8 cellular contexts compared by ENCODE assay signal in the genomic region with DNA sequence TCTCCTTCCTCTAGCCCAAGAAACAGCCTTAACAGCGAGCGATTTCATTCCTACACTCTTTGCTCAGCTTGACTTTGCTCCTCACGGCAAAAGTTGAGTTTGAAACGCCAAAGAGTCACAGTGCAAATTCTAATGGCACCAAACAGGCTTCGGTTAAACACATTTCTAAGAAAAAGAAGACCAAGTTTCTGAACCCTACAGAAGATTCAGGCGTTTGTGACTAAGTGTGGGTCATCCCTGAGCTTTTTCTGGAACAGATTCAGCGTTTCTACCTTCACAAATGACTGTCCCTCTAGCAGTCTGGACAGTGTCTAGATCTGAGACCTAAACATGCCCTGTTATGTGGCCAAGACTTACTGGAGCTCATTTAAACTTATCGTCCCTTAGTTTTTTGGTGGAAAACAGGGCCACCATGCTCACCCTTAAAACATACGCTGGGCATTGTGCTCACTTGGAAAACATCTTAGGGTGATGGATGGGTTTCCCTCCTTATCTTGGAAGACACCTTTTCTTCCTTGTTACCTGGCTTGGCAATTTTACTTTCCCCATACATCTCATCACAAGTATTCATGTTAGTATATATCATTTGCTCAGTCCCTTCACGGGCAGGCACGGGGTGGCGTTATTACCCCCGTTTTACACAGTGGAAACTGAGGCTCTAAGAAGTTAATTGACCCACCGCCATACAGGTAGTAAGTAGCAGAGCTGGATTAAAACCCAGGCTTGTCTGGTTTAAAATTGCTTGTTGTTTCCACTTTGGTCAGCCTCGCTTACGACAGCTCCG. TPM values are rescaled to one million over a fixed set of nuclear protein-coding genes. Genes with fewer than 3 reads are reported as not detected.
DNase-seq lines count a peak whose midpoint lies in the region; ATAC-seq and TF ChIP-seq lines count a peak whose summit lies in the region.

No MANE protein-coding gene starts in this region.

- no peaks in the 10 kb centered on the region for H3K9me3 Mint-ChIP-seq in CD4-positive, alpha-beta T cell
- peaks cover 0 to 1% (median 0%) of the 10 kb centered on the region in 11 donors for H3K9me3 Mint-ChIP-seq in naive thymus-derived CD4-positive, alpha-beta T cell

- H3K9me3 ChIP-seq in CD4-positive, alpha-beta T cell (ENCODE audit: control insufficient read depth, low read length): no peaks in the 10 kb centered on the region
- H3K9me3 ChIP-seq in OCI-LY1 (ENCODE audit: low read length): no peaks in the 10 kb centered on the region
- H3K9me3 ChIP-seq in ectodermal cell (ENCODE audit: control insufficient read depth, low read length): no peaks in the 10 kb centered on the region
- no peaks in the 10 kb centered on the region for H3K9me3 ChIP-seq in naive thymus-derived CD4-positive, alpha-beta T cell (ENCODE audit: control insufficient read depth in 2 of 3, low read length in 3 of 3)

- peaks cover 21% of the 10 kb centered on the region for H3K27me3 ChIP-seq in CD4-positive, alpha-beta T cell (ENCODE audit: control insufficient read depth, insufficient read depth, low read length)
- peaks cover 7% of the 10 kb centered on the region; the same call in 1 of the 2 replicates for H3K27me3 ChIP-seq in OCI-LY1 (ENCODE audit: insufficient read depth, low read length)
- H3K27me3 ChIP-seq in ectodermal cell (ENCODE audit: control insufficient read depth, insufficient read depth, low read length, poor library complexity, severe bottlenecking): no peaks in the 10 kb centered on the region
- peaks cover 0 to 7% of the 10 kb centered on the region in 2 donors for H3K27me3 ChIP-seq in naive thymus-derived CD4-positive, alpha-beta T cell (ENCODE audit: control insufficient read depth in 2 of 2, insufficient read depth in 2 of 2, low read length in 2 of 2)

- no peaks in the 10 kb centered on the region for H3K36me3 Mint-ChIP-seq in CD4-positive, alpha-beta T cell (ENCODE audit: low read depth)
- no peaks in the 10 kb centered on the region for H3K36me3 Mint-ChIP-seq in naive thymus-derived CD4-positive, alpha-beta T cell

- peak overlapping the region; percentile 93 for H3K4me3 Mint-ChIP-seq in CD4-positive, alpha-beta T cell
- H3K4me3 Mint-ChIP-seq in naive thymus-derived CD4-positive, alpha-beta T cell: peak overlapping the region; percentile 70 to 94 (median 88)

- no peak overlapping the region for H3K27ac ChIP-seq in CD4-positive, alpha-beta T cell (ENCODE audit: low read depth, low read length)
- H3K27ac ChIP-seq in OCI-LY1 (ENCODE audit: low read depth, low read length, poor library complexity, severe bottlenecking) (no peak overlapping the region), ectodermal cell (ENCODE audit: insufficient read depth, low read depth, low read length, poor library complexity, severe bottlenecking) (no peak overlapping the region)
- H3K27ac ChIP-seq in naive thymus-derived CD4-positive, alpha-beta T cell (ENCODE audit: low read depth, low read length): peak overlapping the region; percentile 67

- peak overlapping the region; percentile 71; the same call in 1 of the 2 replicates for H2AFZ ChIP-seq in OCI-LY1 (ENCODE audit: low read length)

- CTCF ChIA-PET in CD4-positive, alpha-beta T cell (lab: Charles Lee): interaction anchor here (1.1 kb wide), 1 partner anchor 88 kb away, joined by 5 read pairs; no protein-coding TSS in a partner anchor
- CTCF ChIA-PET in naive thymus-derived CD4-positive, alpha-beta T cell (lab: Charles Lee): interaction anchor here (1.0 kb wide), 1 partner anchor 110 kb away, joined by 3 read pairs; no protein-coding TSS in a partner anchor

- no peak for DNase-seq in CD4-positive, alpha-beta T cell
- DNase-seq in naive thymus-derived CD4-positive, alpha-beta T cell: peak in 1 of 9 donors; percentile 6
- DNase-seq in germinal center (ENCODE audit: low spot score) (no peak), NCI-H146 treated with DMSO at 0.1 percent for 48 hours (lab: John Stamatoyannopoulos, UW; ENCODE audit: unreplicated experiment) (no peak)

- H3K27ac Mint-ChIP-seq in CD4-positive, alpha-beta T cell: no peak overlapping the region
- H3K27ac Mint-ChIP-seq in naive thymus-derived CD4-positive, alpha-beta T cell: peak overlapping the region in 8 of 9 donors; percentile 29 to 67 (median 52)

- POLR2A ChIA-PET in CD4-positive, alpha-beta T cell (lab: Charles Lee): interaction anchor here (1.0 kb wide), 2 partner anchors 111 to 112 kb away, joined by 3 to 4 read pairs; partner anchors contain the start of genes ARV1 and TTC13
- POLR2A ChIA-PET in naive thymus-derived CD4-positive, alpha-beta T cell (lab: Charles Lee): interaction anchor here (0.7 kb wide), 1 partner anchor 257 kb away, joined by 3 read pairs; no protein-coding TSS in a partner anchor

- H3K4me1 Mint-ChIP-seq in CD4-positive, alpha-beta T cell (ENCODE audit: low read depth): peaks cover 26% of the 10 kb centered on the region
- peaks cover 11 to 41% (median 31%) of the 10 kb centered on the region in 7 donors for H3K4me1 Mint-ChIP-seq in naive thymus-derived CD4-positive, alpha-beta T cell

- H3F3A ChIP-seq in OCI-LY1 (ENCODE audit: insufficient read depth, low read length): no peaks in the 10 kb centered on the region

- 35 to 37% methylated on average over 17 of the region's 17 CpGs for WGBS in ectodermal cell, 2 experiments

- H4K20me1 ChIP-seq in OCI-LY1 (ENCODE audit: insufficient read depth, low read length): no peaks in the 10 kb centered on the region

- no peak for ATAC-seq in CD4-positive, alpha-beta T cell (ENCODE audit: poor library complexity)
- no peak for ATAC-seq in naive thymus-derived CD4-positive, alpha-beta T cell
- ATAC-seq in GM21360 (IDR thresholded peaks at IDR 0.05; ENCODE audit: unreplicated experiment): no peak
- no peak for ATAC-seq in GM21526 (IDR thresholded peaks at IDR 0.05; ENCODE audit: low FRiP score, unreplicated experiment)

- peak overlapping the region; percentile 94 for H3K4me2 ChIP-seq in OCI-LY1 (ENCODE audit: low read length)

- H3K9me2 ChIP-seq in OCI-LY1 (ENCODE audit: low read depth, low read length): no peaks in the 10 kb centered on the region

- intact Hi-C loops in CD4-positive, alpha-beta T cell (cut with DNase I, micrococcal nuclease): loop anchor here in 1 of 2 experiments (5.0 to 10.0 kb wide), 2 partner anchors 225 to 557 kb away; partner anchors contain the start of genes COG2 and EGLN1
- intact Hi-C loops in naive thymus-derived CD4-positive, alpha-beta T cell (cut with micrococcal nuclease): loop anchor here (5.0 to 10.0 kb wide), 5 partner anchors 115 to 800 kb away; partner anchors contain the start of genes EXOC8 (in 2 of the 2), SPRTN (in 2 of the 2), GALNT2 (in 1 of the 2) and TSNAX (in 1 of the 2)

- H3K36me3 ChIP-seq in OCI-LY1 (ENCODE audit: insufficient read depth, low read length): no peaks in the 10 kb centered on the region
- H3K36me3 ChIP-seq in ectodermal cell (ENCODE audit: control insufficient read depth, insufficient read depth, low read length): peaks cover 3% of the 10 kb centered on the region
- peaks cover 0 to 3% (median 0%) of the 10 kb centered on the region in 3 experiments for H3K36me3 ChIP-seq in naive thymus-derived CD4-positive, alpha-beta T cell (ENCODE audit: control insufficient read depth in 2 of 3, insufficient read depth in 3 of 3, low read length in 3 of 3)

- H3K4me1 ChIP-seq in OCI-LY1 (ENCODE audit: insufficient read depth, low read length, severe bottlenecking) (peaks cover 11% of the 10 kb centered on the region), ectodermal cell (ENCODE audit: control insufficient read depth, insufficient read depth, low read length) (peaks cover 35% of the 10 kb centered on the region)
- peaks cover 0 to 5% of the 10 kb centered on the region in 2 donors for H3K4me1 ChIP-seq in naive thymus-derived CD4-positive, alpha-beta T cell (ENCODE audit: control insufficient read depth in 2 of 2, insufficient read depth in 2 of 2, low read length in 2 of 2)

- H3K27me3 Mint-ChIP-seq in CD4-positive, alpha-beta T cell: peaks cover 17% of the 10 kb centered on the region
- peaks cover 8 to 38% (median 24%) of the 10 kb centered on the region in 5 donors for H3K27me3 Mint-ChIP-seq in naive thymus-derived CD4-positive, alpha-beta T cell

- no peak for TF ChIP-seq CTCF in CD4-positive, alpha-beta T cell (IDR thresholded peaks at IDR 0.05)
- peak; percentile 23; the same call in 1 of the 2 replicates for TF ChIP-seq CTCF in OCI-LY1 (IDR thresholded peaks at IDR 0.05; ENCODE audit: low read length)

- H3K4me3 ChIP-seq in OCI-LY1 (ENCODE audit: low read depth, low read length, poor library complexity, severe bottlenecking) (peak overlapping the region; percentile 87), ectodermal cell (ENCODE audit: insufficient read depth, low read depth, low read length) (peak overlapping the region; percentile 93)
- H3K4me3 ChIP-seq in naive thymus-derived CD4-positive, alpha-beta T cell (ENCODE audit: low read length): peak overlapping the region; percentile 76

- H3K9ac ChIP-seq in OCI-LY1 (ENCODE audit: low read length): peak overlapping the region; percentile 79

- no peaks in the 10 kb centered on the region for H3K79me2 ChIP-seq in OCI-LY1 (ENCODE audit: insufficient read depth, low read length)

RNA-seq across cellular contexts. Expression of gene C1orf198, which starts 1.0 kb away (rescaled TPM):
- 1 to 10 TPM; 2.2 TPM for total RNA-seq in CD4-positive, alpha-beta T cell
- 78.6 TPM for polyA plus RNA-seq in ectodermal cell (2013, experiment 1 of 4)
- 78.8 TPM for polyA plus RNA-seq in ectodermal cell (2013, experiment 2 of 4)
- polyA plus RNA-seq in ectodermal cell (2013, experiment 3 of 4): 60.4 TPM
- polyA plus RNA-seq in ectodermal cell (2013, experiment 4 of 4): 64.8 TPM
- total RNA-seq in naive thymus-derived CD4-positive, alpha-beta T cell: 1 to 10 TPM; 2.9 to 6.0 (median 3.7) TPM
- 1 to 10 TPM; 6.3 to 8.1 TPM for polyA plus RNA-seq in naive thymus-derived CD4-positive, alpha-beta T cell
